In genomic region chr3:141126661-141127343, GRCh38 we compare ENCODE assay signal across 21 cellular contexts.
"Had no signal": no experiment of that assay in that cellular context is flagged by ENCODE, and none has a peak within 500 bp of the region (broad histone marks: within the 10 kb centered on the region; RNA-seq: fewer than 3 reads in every experiment).

No MANE protein-coding gene starts in this region.

- DNase-seq: activated CD4-positive, alpha-beta T cell treated with anti-CD3 and anti-CD28 coated beads for 4 hours; activated CD4-positive, alpha-beta T cell treated with anti-CD3 and anti-CD28 coated beads, Interleukin-2, amount 50 U/mL, for 4 hours; activated effector memory CD4-positive, alpha-beta T cell treated with Interleukin-2 at 50 U/mL for 16 hours; activated naive CD4-positive, alpha-beta T cell treated with Interleukin-2 at 50 U/mL for 16 hours; activated naive CD8-positive, alpha-beta T cell treated with anti-CD3 and anti-CD28 coated beads for 36 hours; activated T-cell treated with anti-CD3 and anti-CD28 coated beads for 4 hours; endodermal cell; foreskin keratinocyte; heart right ventricle; left lung; stimulated activated CD4-positive, alpha-beta T cell treated with anti-CD3 and anti-CD28 coated beads, Interleukin-12 subunit alpha, Interleukin-12 subunit beta, amount 100 ng/mL, for 4 hours; stimulated activated CD4-positive, alpha-beta T cell treated with anti-CD3 and anti-CD28 coated beads, Interleukin-4, amount 100 ng/mL, for 4 hours; stimulated activated CD8-positive, alpha-beta memory T cell treated with anti-CD3 and anti-CD28 coated beads, Interleukin-4, amount 100 ng/mL, for 48 hours had no signal

- H3K9me3 Mint-ChIP-seq: activated naive CD8-positive, alpha-beta T cell treated with anti-CD3 and anti-CD28 coated beads for 36 hours; stimulated activated memory B cell treated with anti-CD40 and anti-IgM and Interleukin-4, amounts not matched to agents 10 μg/mL and 1 μg/mL and 100 μg/mL, for 72 hours had no signal

- H3K4me1 Mint-ChIP-seq: activated naive CD8-positive, alpha-beta T cell treated with anti-CD3 and anti-CD28 coated beads for 36 hours; endodermal cell; stimulated activated memory B cell treated with anti-CD40 and anti-IgM and Interleukin-4, amounts not matched to agents 10 μg/mL and 1 μg/mL and 100 μg/mL, for 72 hours had no signal

- H3K36me3 Mint-ChIP-seq: activated naive CD8-positive, alpha-beta T cell treated with anti-CD3 and anti-CD28 coated beads for 36 hours; stimulated activated memory B cell treated with anti-CD40 and anti-IgM and Interleukin-4, amounts not matched to agents 10 μg/mL and 1 μg/mL and 100 μg/mL, for 72 hours had no signal

- H3K4me1 ChIP-seq: adrenal gland, foreskin keratinocyte, left lung, right lobe of liver, suprapubic skin, tibial nerve had no signal

- H3K27me3 ChIP-seq: adrenal gland, heart right ventricle, left lung, right lobe of liver, suprapubic skin, tibial nerve had no signal

- H3K4me3 Mint-ChIP-seq: activated naive CD8-positive, alpha-beta T cell treated with anti-CD3 and anti-CD28 coated beads for 36 hours; brain; endodermal cell; stimulated activated memory B cell treated with anti-CD40 and anti-IgM and Interleukin-4, amounts not matched to agents 10 μg/mL and 1 μg/mL and 100 μg/mL, for 72 hours had no signal

- H3K27me3 Mint-ChIP-seq: brain had no signal

- H3K36me3 ChIP-seq: adrenal gland, heart right ventricle, left lung, right lobe of liver, suprapubic skin, tibial nerve had no signal

- H3K27ac Mint-ChIP-seq: activated naive CD8-positive, alpha-beta T cell treated with anti-CD3 and anti-CD28 coated beads for 36 hours; brain; endodermal cell; stimulated activated memory B cell treated with anti-CD40 and anti-IgM and Interleukin-4, amounts not matched to agents 10 μg/mL and 1 μg/mL and 100 μg/mL, for 72 hours had no signal

- H3K9me3 ChIP-seq: adrenal gland, left lung, right lobe of liver, suprapubic skin had no signal

- H3K27ac ChIP-seq: foreskin keratinocyte, heart right ventricle, left lung, right lobe of liver, suprapubic skin, tibial nerve, VCaP had no signal

- ATAC-seq: esophagus mucosa; foreskin keratinocyte; left lung; right lobe of liver; stimulated activated memory B cell treated with anti-CD40 and anti-IgM and Interleukin-4, amounts not matched to agents 10 μg/mL and 1 μg/mL and 100 μg/mL, for 72 hours had no signal

- H3K4me3 ChIP-seq: adrenal gland, heart right ventricle, left lung, right lobe of liver, suprapubic skin, tibial nerve had no signal
